ENCODE assay signal across 21 cellular contexts in the genomic region with DNA sequence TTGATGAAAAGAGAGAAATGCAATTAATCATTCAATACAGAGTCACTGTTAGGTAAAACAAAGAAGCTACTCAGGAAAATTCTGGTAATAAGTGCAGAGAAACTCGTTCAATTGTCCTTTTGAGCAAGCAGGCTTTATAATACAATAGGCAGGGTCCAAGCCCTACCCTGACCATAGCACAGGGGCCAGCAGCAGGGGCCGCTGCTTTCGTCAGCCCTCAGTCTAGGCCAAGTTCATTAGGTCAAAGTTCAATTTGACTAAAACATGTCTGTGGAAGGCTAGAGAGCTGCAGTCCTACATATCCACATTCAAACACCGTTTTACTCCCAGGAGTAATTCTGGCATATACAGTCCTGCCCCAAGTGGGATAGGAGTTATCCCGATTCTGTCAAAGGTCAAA.
DNase-seq lines count a peak whose midpoint lies in the region; ATAC-seq, FAIRE-seq and TF ChIP-seq lines count a peak whose summit lies in the region.
"Had no signal": no experiment of that assay in that cellular context is flagged by ENCODE, and none has a peak within 500 bp of the region (broad histone marks: within the 10 kb centered on the region; RNA-seq: fewer than 3 reads in every experiment).

No MANE protein-coding gene starts in this region.

- H3K27ac Mint-ChIP-seq in H9, result no peak overlapping the region
- H3K27ac Mint-ChIP-seq in activated CD8-positive, alpha-beta T cell treated with anti-CD3 and anti-CD28 coated beads for 36 hours, result no peak overlapping the region
- H3K27ac Mint-ChIP-seq: CD4-positive, alpha-beta T cell had no signal

- H3K23ac ChIP-seq in H9 (ENCODE audit: insufficient read length, low read depth, low read length), result no peak overlapping the region

- POLR2A ChIA-PET in K562 (lab: Yijun Ruan, JAX), result no interaction called here
- POLR2A ChIA-PET in activated CD8-positive, alpha-beta T cell treated with anti-CD3 and anti-CD28 coated beads for 36 hours (lab: Charles Lee), result no interaction called here

- H3K23me2 ChIP-seq in H9 (ENCODE audit: insufficient read length, low read depth, low read length, poor library complexity, severe bottlenecking), result no peaks in the 10 kb centered on the region

- no peak overlapping the region for H3K14ac ChIP-seq in H9 (ENCODE audit: insufficient read depth, low read length)

- WGBS in K562 (ENCODE audit: insufficient coverage, low coverage, missing lambda C conversion rate), result 8% methylated on average over 5 of the region's 5 CpGs
- WGBS in H9 (ENCODE audit: extremely low coverage, insufficient read length, low lambda C conversion rate), result no CpG with 5 or more reads among the region's 5 CpGs

- no peaks in the 10 kb centered on the region for H3K9me1 ChIP-seq in K562 (ENCODE audit: control insufficient read depth, insufficient read depth, low read length)

- H3K4me1 ChIP-seq in K562 (replicated peaks in 1 of 2; ENCODE audit: control insufficient read depth in 2 of 2, insufficient read depth in 2 of 2, low read length in 2 of 2) (no peaks in the 10 kb centered on the region), H9 (ENCODE audit: insufficient read depth, low read length) (no peaks in the 10 kb centered on the region)
- H3K4me1 ChIP-seq: A549, Caco-2 had no signal

- TF ChIP-seq POLR2A in K562 (conservative IDR thresholded peaks at IDR 0.05), result no peak

- ATAC-seq in K562 (peak; percentile 55), left lobe of liver (peak; percentile 95), left colon (no peak)
- no peak for ATAC-seq in activated CD8-positive, alpha-beta T cell treated with anti-CD3 and anti-CD28 coated beads for 36 hours
- ATAC-seq: A549 had no signal

- no peak for TF ChIP-seq EP300 in K562 (IDR thresholded peaks at IDR 0.05; ENCODE audit: low read length)

- H3K9ac ChIP-seq in K562 (ENCODE audit: insufficient read depth in 1 of 2, low read depth in 2 of 2, low read length in 2 of 2) (no peak overlapping the region), H9 (ENCODE audit: extremely low read depth, insufficient read length, low read length) (no peak overlapping the region)

- H2AFZ ChIP-seq in K562 (ENCODE audit: low read depth, low read length) (no peak overlapping the region), H9 (ENCODE audit: low read length) (no peak overlapping the region)

- no peak for FAIRE-seq in K562 (lab: Jason Lieb, UNC)
- FAIRE-seq: A549, D721Med, GM12892, GM18507 had no signal

- H3K4me1 Mint-ChIP-seq in H9, result no peaks in the 10 kb centered on the region
- no peaks in the 10 kb centered on the region for H3K4me1 Mint-ChIP-seq in activated CD8-positive, alpha-beta T cell treated with anti-CD3 and anti-CD28 coated beads for 36 hours (ENCODE audit: low read depth)

- TF ChIP-seq CTCF in K562 (IDR thresholded peaks at IDR 0.05 in 2 of 3, conservative IDR thresholded peaks at IDR 0.05 in 1 of 3; ENCODE audit: insufficient read depth in 2 of 3, low read depth in 1 of 3, low read length in 3 of 3), result no peak
- no peak for TF ChIP-seq CTCF in H9 (conservative IDR thresholded peaks at IDR 0.05)
- no peak for TF ChIP-seq CTCF in activated CD8-positive, alpha-beta T cell treated with anti-CD3 and anti-CD28 coated beads for 36 hours (IDR thresholded peaks at IDR 0.05)

- H3K27ac ChIP-seq in K562 (ENCODE audit: extremely low read depth, low read depth, low read length), result no peak overlapping the region
- peak overlapping the region; percentile 38 for H3K27ac ChIP-seq in temporal lobe (ENCODE audit: low read depth, low read length)
- no peak overlapping the region for H3K27ac ChIP-seq in H9 (ENCODE audit: insufficient read length, low read depth, low read length)
- H3K27ac ChIP-seq: A549, C4-2B had no signal

- H2BK5ac ChIP-seq in H9 (ENCODE audit: insufficient read length, low read length), result no peak overlapping the region

- DNase-seq in K562 (ENCODE audit: extremely low read depth in 1 of 4, low spot score in 3 of 4) (no peak), left lobe of liver (ENCODE audit: low spot score) (peak; percentile 53), medulla oblongata (ENCODE audit: extremely low spot score) (peak; percentile 46), left colon (no peak), H9 (no peak), mesenteric fat pad (ENCODE audit: low spot score) (no peak)
- no peak for DNase-seq in activated CD8-positive, alpha-beta T cell treated with anti-CD3 and anti-CD28 coated beads for 36 hours
- DNase-seq: AML-193; Caco-2; CD4-positive, alpha-beta T cell; GDM1; GOT3; H7; IMR-90; KBM-7 had no signal

- H3K4me2 ChIP-seq in K562 (ENCODE audit: insufficient read depth, low read length), result no peak overlapping the region
- no peak overlapping the region for H3K4me2 ChIP-seq in H9 (ENCODE audit: insufficient read depth, insufficient read length, low read length)
- H3K4me2 ChIP-seq: A549 had no signal

- H2BK20ac ChIP-seq in H9 (ENCODE audit: low read depth, low read length, poor library complexity, severe bottlenecking), result no peak overlapping the region

- H2BK120ac ChIP-seq in H9 (ENCODE audit: low read depth, low read length, poor library complexity, severe bottlenecking), result no peak overlapping the region

- H3K9me3 ChIP-seq in K562 (replicated peaks; ENCODE audit: control insufficient read depth, insufficient read depth, low read depth, low read length) (no peaks in the 10 kb centered on the region), H9 (ENCODE audit: control insufficient read depth, low read depth, low read length) (no peaks in the 10 kb centered on the region)
- H3K9me3 ChIP-seq: A549, Caco-2 had no signal

- no peak overlapping the region for H2AK5ac ChIP-seq in H9 (ENCODE audit: insufficient read length, low read length)

- H4K20me1 ChIP-seq in K562 (replicated peaks; ENCODE audit: control insufficient read depth, insufficient read depth, low read length) (no peaks in the 10 kb centered on the region), H9 (ENCODE audit: control insufficient read depth, insufficient read depth, insufficient read length) (no peaks in the 10 kb centered on the region)

- no peak overlapping the region for H2BK15ac ChIP-seq in H9 (ENCODE audit: low read depth, low read length)

- H3K9me3 Mint-ChIP-seq in H9, result peaks cover 6 to 11% of the 10 kb centered on the region in 2 experiments; a peak in 4 of 5 replicates
- peaks cover 12% of the 10 kb centered on the region for H3K9me3 Mint-ChIP-seq in activated CD8-positive, alpha-beta T cell treated with anti-CD3 and anti-CD28 coated beads for 36 hours

- no peak overlapping the region for H3K4me3 ChIP-seq in K562
- H3K4me3 ChIP-seq: A549 had no signal

- no peak overlapping the region for H4K5ac ChIP-seq in H9 (ENCODE audit: insufficient read length, low read depth, low read length)

- TF ChIP-seq RAD21 in K562 (CRISPR knock-in tag; conservative IDR thresholded peaks at IDR 0.05 in 1 of 2, IDR thresholded peaks at IDR 0.05 in 1 of 2), result no peak

- no peak overlapping the region for H4K8ac ChIP-seq in H9 (replicated peaks; ENCODE audit: insufficient read length, low read depth, low read length)

- intact Hi-C loops in K562 (cut with micrococcal nuclease) (no loop called here), left colon (cut with DNase I, micrococcal nuclease) (no loop called here)
- intact Hi-C loops in activated CD8-positive, alpha-beta T cell treated with anti-CD3 and anti-CD28 coated beads for 36 hours (cut with micrococcal nuclease), result no loop called here

- H3K27me3 Mint-ChIP-seq in H9 (ENCODE audit: low read depth), result no peaks in the 10 kb centered on the region
- H3K27me3 Mint-ChIP-seq in activated CD8-positive, alpha-beta T cell treated with anti-CD3 and anti-CD28 coated beads for 36 hours, result no peaks in the 10 kb centered on the region
- H3K27me3 Mint-ChIP-seq: CD4-positive, alpha-beta T cell had no signal

- CTCF ChIA-PET in K562 (lab: Yijun Ruan, JAX; ENCODE audit: low intra/inter-chr PET ratio), result no interaction called here
- CTCF ChIA-PET in activated CD8-positive, alpha-beta T cell treated with anti-CD3 and anti-CD28 coated beads for 36 hours (lab: Charles Lee), result no interaction called here

- no peak overlapping the region for H3K4me3 Mint-ChIP-seq in H9
- H3K4me3 Mint-ChIP-seq in activated CD8-positive, alpha-beta T cell treated with anti-CD3 and anti-CD28 coated beads for 36 hours, result no peak overlapping the region
- H3K4me3 Mint-ChIP-seq: CD4-positive, alpha-beta T cell had no signal

- H3K79me2 ChIP-seq in K562 (ENCODE audit: control insufficient read depth, insufficient read depth, low read length), result no peaks in the 10 kb centered on the region
- H3K79me2 ChIP-seq in H9 (ENCODE audit: insufficient read depth, low read length), result no peaks in the 10 kb centered on the region

- in situ Hi-C loops in K562 (cut with MboI), result no loop called here

- H3K18ac ChIP-seq in H9 (ENCODE audit: insufficient read length, low read depth, low read length), result no peak overlapping the region

- BruUV-seq in K562 (replicated peaks; lab: Mats Ljungman, UMichigan), result no TSS peak

- H3T11ph ChIP-seq in H9 (ENCODE audit: low read length), result no peak overlapping the region

- peaks cover 0 to 6% of the 10 kb centered on the region in 2 experiments; a peak in 2 of 5 replicates for H3K27me3 ChIP-seq in K562 (ENCODE audit: control insufficient read depth in 2 of 2, insufficient read depth in 2 of 2, low read length in 2 of 2)
- no peaks in the 10 kb centered on the region for H3K27me3 ChIP-seq in H9 (ENCODE audit: insufficient read depth, low read length)

- H3K79me1 ChIP-seq in H9 (ENCODE audit: insufficient read depth, low read depth, low read length, poor library complexity, severe bottlenecking), result no peaks in the 10 kb centered on the region

- no peak overlapping the region for H2BK12ac ChIP-seq in H9 (ENCODE audit: insufficient read length, low read depth, low read length)

- H4K91ac ChIP-seq in H9 (ENCODE audit: insufficient read length, low read depth, low read length), result no peak overlapping the region

- H3K4ac ChIP-seq in H9 (ENCODE audit: low read depth, low read length), result no peak overlapping the region

- H3K36me3 ChIP-seq in K562 (ENCODE audit: control insufficient read depth, insufficient read depth, low read length), result no peaks in the 10 kb centered on the region

- H3K56ac ChIP-seq in H9 (ENCODE audit: insufficient read length, low read depth, low read length), result no peak overlapping the region

- H3K36me3 Mint-ChIP-seq in H9 (ENCODE audit: insufficient read depth in 1 of 3, low read depth in 3 of 3), result 0 out of 7 replicates have a peak, but pooled peaks cover 0 to 4% (median 0%) of the 10 kb centered on the region in 3 experiments
- H3K36me3 Mint-ChIP-seq in activated CD8-positive, alpha-beta T cell treated with anti-CD3 and anti-CD28 coated beads for 36 hours (ENCODE audit: low read depth), result no peaks in the 10 kb centered on the region

TF ChIP-seq in K562, 482 proteins besides CTCF, POLR2A, EP300 and RAD21 (continues in another document):
- TF ChIP-seq ZC3H8 (IDR thresholded peaks at IDR 0.05) (no peak), ILK (tag; IDR thresholded peaks at IDR 0.05; ENCODE audit: borderline replicate concordance, low read depth) (no peak)

Comparison
In these comparisons a context has a peak if more than half of its experiments do, and no peak if none do; other contexts are left out.
1. ATAC-seq: peak in K562 (single experiment) and left lobe of liver (single experiment); none in left colon (single experiment) and activated CD8-positive, alpha-beta T cell treated with anti-CD3 and anti-CD28 coated beads for 36 hours (single experiment).
2. DNase-seq: peak in left lobe of liver (single experiment) and medulla oblongata (single experiment); none in K562 (0 of 4), left colon (0 of 2), H9 (single experiment), mesenteric fat pad (single experiment) and activated CD8-positive, alpha-beta T cell treated with anti-CD3 and anti-CD28 coated beads for 36 hours (single experiment).